ENCODE assay signal across 21 cellular contexts in genomic region chr2:196533998-196534397, GRCh38. TPM values are rescaled to one million over a fixed set of nuclear protein-coding genes. Genes with fewer than 3 reads are reported as not detected.
DNase-seq lines count a peak whose midpoint lies in the region; ATAC-seq and TF ChIP-seq lines count a peak whose summit lies in the region.
"Had no signal": no experiment of that assay in that cellular context is flagged by ENCODE, and none has a peak within 500 bp of the region (broad histone marks: within the 10 kb centered on the region; RNA-seq: fewer than 3 reads in every experiment).

No MANE protein-coding gene starts in this region.

- H3K4me2 ChIP-seq in MM.1S (ENCODE audit: low read depth, low read length) (peak overlapping the region; percentile 42; the same call in 1 of the 2 replicates), smooth muscle cell (no peak overlapping the region)

- no peak overlapping the region for H3K9ac ChIP-seq in MM.1S (ENCODE audit: low read length)
- H3K9ac ChIP-seq in smooth muscle cell (ENCODE audit: low read depth), result no peak overlapping the region
- H3K9ac ChIP-seq: GM23248 had no signal

- H3K79me2 ChIP-seq in MM.1S (ENCODE audit: low read length) (no peaks in the 10 kb centered on the region), smooth muscle cell (ENCODE audit: low read depth) (peaks cover 33% of the 10 kb centered on the region)

- H3F3A ChIP-seq in MM.1S (ENCODE audit: insufficient read depth, low read length) (0 out of 2 replicates have a peak, but pooled peaks cover 4% of the 10 kb centered on the region), smooth muscle cell (ENCODE audit: low read depth) (no peaks in the 10 kb centered on the region)

- peaks cover 1% of the 10 kb centered on the region for H3K36me3 Mint-ChIP-seq in activated naive CD8-positive, alpha-beta T cell treated with anti-CD3 and anti-CD28 coated beads, Interleukin-2, amount 10 ng/mL, durations not matched to agents 7 days and 5 days
- H3K36me3 Mint-ChIP-seq in activated naive CD8-positive, alpha-beta T cell treated with anti-CD3 and anti-CD28 coated beads for 36 hours, result no peaks in the 10 kb centered on the region
- H3K36me3 Mint-ChIP-seq in nephron (ENCODE audit: low read depth), result no peaks in the 10 kb centered on the region

- H3K27ac Mint-ChIP-seq in activated naive CD8-positive, alpha-beta T cell treated with anti-CD3 and anti-CD28 coated beads, Interleukin-2, amount 10 ng/mL, durations not matched to agents 7 days and 5 days, result no peak overlapping the region
- no peak overlapping the region for H3K27ac Mint-ChIP-seq in activated naive CD8-positive, alpha-beta T cell treated with anti-CD3 and anti-CD28 coated beads for 36 hours
- H3K27ac Mint-ChIP-seq in nephron, result peak overlapping the region in 2 of 3 experiments; percentile 52 to 76
- H3K27ac Mint-ChIP-seq: CD8-positive, alpha-beta memory T cell; H9; HFFc6 had no signal

- peaks cover 18% of the 10 kb centered on the region for H3K4me1 ChIP-seq in MM.1S (ENCODE audit: low read length)
- H3K4me1 ChIP-seq in smooth muscle cell (ENCODE audit: low read depth), result no peaks in the 10 kb centered on the region

- H3K9me3 Mint-ChIP-seq in activated naive CD8-positive, alpha-beta T cell treated with anti-CD3 and anti-CD28 coated beads, Interleukin-2, amount 10 ng/mL, durations not matched to agents 7 days and 5 days, result no peaks in the 10 kb centered on the region
- H3K9me3 Mint-ChIP-seq in activated naive CD8-positive, alpha-beta T cell treated with anti-CD3 and anti-CD28 coated beads for 36 hours, result no peaks in the 10 kb centered on the region
- H3K9me3 Mint-ChIP-seq in nephron, result no peaks in the 10 kb centered on the region
- H3K9me3 Mint-ChIP-seq: CD8-positive, alpha-beta memory T cell; H9; HFFc6 had no signal

- H3K9me2 ChIP-seq in MM.1S (replicated peaks; ENCODE audit: insufficient read depth, low read length), result no peaks in the 10 kb centered on the region

- no peaks in the 10 kb centered on the region for H3K9me3 ChIP-seq in MM.1S (replicated peaks; ENCODE audit: insufficient read depth, low read length)
- H3K9me3 ChIP-seq in smooth muscle cell (replicated peaks; ENCODE audit: low read depth), result no peaks in the 10 kb centered on the region

- H3K27me3 ChIP-seq in MM.1S (replicated peaks; ENCODE audit: insufficient read depth, low read length) (peaks cover 31% of the 10 kb centered on the region), smooth muscle cell (ENCODE audit: low read depth) (no peaks in the 10 kb centered on the region)

- H2AFZ ChIP-seq in MM.1S (ENCODE audit: low read length) (no peak overlapping the region), smooth muscle cell (ENCODE audit: low read depth) (no peak overlapping the region)
- H2AFZ ChIP-seq: GM23248 had no signal

- H3K4me1 Mint-ChIP-seq in activated naive CD8-positive, alpha-beta T cell treated with anti-CD3 and anti-CD28 coated beads, Interleukin-2, amount 10 ng/mL, durations not matched to agents 7 days and 5 days, result peaks cover 20% of the 10 kb centered on the region
- peaks cover 14% of the 10 kb centered on the region for H3K4me1 Mint-ChIP-seq in activated naive CD8-positive, alpha-beta T cell treated with anti-CD3 and anti-CD28 coated beads for 36 hours
- peaks cover 21% of the 10 kb centered on the region for H3K4me1 Mint-ChIP-seq in nephron

- POLR2A ChIA-PET in activated naive CD8-positive, alpha-beta T cell treated with anti-CD3 and anti-CD28 coated beads, Interleukin-2, amount 10 ng/mL, durations not matched to agents 7 days and 5 days (lab: Charles Lee), result no interaction called here

- 82% methylated on average over 2 of the region's 2 CpGs for WGBS in smooth muscle cell (ENCODE audit: low lambda C conversion rate)

- no peak overlapping the region for H3K4me3 ChIP-seq in MM.1S (ENCODE audit: low read length)
- no peak overlapping the region for H3K4me3 ChIP-seq in smooth muscle cell
- H3K4me3 ChIP-seq: GM23248 had no signal

- no peak overlapping the region for H3K27ac ChIP-seq in MM.1S (ENCODE audit: low read length)
- H3K27ac ChIP-seq in smooth muscle cell (ENCODE audit: low read depth), result no peak overlapping the region
- H3K27ac ChIP-seq: C4-2B, GM23248 had no signal

- H3K27me3 Mint-ChIP-seq in activated naive CD8-positive, alpha-beta T cell treated with anti-CD3 and anti-CD28 coated beads, Interleukin-2, amount 10 ng/mL, durations not matched to agents 7 days and 5 days, result peaks cover 19% of the 10 kb centered on the region
- H3K27me3 Mint-ChIP-seq in activated naive CD8-positive, alpha-beta T cell treated with anti-CD3 and anti-CD28 coated beads for 36 hours, result peaks cover 6% of the 10 kb centered on the region
- H3K27me3 Mint-ChIP-seq in nephron (ENCODE audit: low read depth), result no peaks in the 10 kb centered on the region

- no peak for TF ChIP-seq CTCF in MM.1S (IDR thresholded peaks at IDR 0.05; ENCODE audit: low read length)
- no peak for TF ChIP-seq CTCF in nephron (IDR thresholded peaks at IDR 0.05; ENCODE audit: unreplicated experiment in 3 of 3)
- TF ChIP-seq CTCF in smooth muscle cell (IDR thresholded peaks at IDR 0.05; ENCODE audit: borderline replicate concordance, insufficient read depth, poor library complexity, severe bottlenecking), result no peak

- no peak for ATAC-seq in activated naive CD8-positive, alpha-beta T cell treated with anti-CD3 and anti-CD28 coated beads, Interleukin-2, amount 10 ng/mL, durations not matched to agents 7 days and 5 days (ENCODE audit: low read depth)
- ATAC-seq in HG02852 (IDR thresholded peaks at IDR 0.05; ENCODE audit: unreplicated experiment), result peak; percentile 37
- ATAC-seq: Right ventricle myocardium inferior had no signal

- H4K20me1 ChIP-seq in MM.1S (ENCODE audit: insufficient read depth, low read length) (no peaks in the 10 kb centered on the region), smooth muscle cell (ENCODE audit: low read depth) (peaks cover 10% of the 10 kb centered on the region)

- peak overlapping the region; percentile 53 for H3K4me3 Mint-ChIP-seq in activated naive CD8-positive, alpha-beta T cell treated with anti-CD3 and anti-CD28 coated beads, Interleukin-2, amount 10 ng/mL, durations not matched to agents 7 days and 5 days
- H3K4me3 Mint-ChIP-seq in activated naive CD8-positive, alpha-beta T cell treated with anti-CD3 and anti-CD28 coated beads for 36 hours, result no peak overlapping the region
- H3K4me3 Mint-ChIP-seq in nephron, result no peak overlapping the region
- H3K4me3 Mint-ChIP-seq: CD8-positive, alpha-beta memory T cell; H9; HFFc6; IgD-negative memory B cell had no signal

- intact Hi-C loops in posterior cingulate gyrus (cut with DNase I), result no loop called here

- no peak for DNase-seq in activated naive CD8-positive, alpha-beta T cell treated with anti-CD3 and anti-CD28 coated beads, Interleukin-2, amount 10 ng/mL, durations not matched to agents 7 days and 5 days
- DNase-seq in activated naive CD8-positive, alpha-beta T cell treated with anti-CD3 and anti-CD28 coated beads for 36 hours, result no peak
- DNase-seq in MM.1S (peak; percentile 50), posterior cingulate gyrus (no peak), smooth muscle cell (lab: John Stamatoyannopoulos, UW; ENCODE audit: unreplicated experiment) (no peak)
- DNase-seq: Calu3; CD8-positive, alpha-beta memory T cell; DMS153; GM23248; H9; HFFc6; MV-4-11; NCI-H1105 treated with DMSO at 0.1 percent for 48 hours; NCI-H2029 treated with DMSO at 0.1 percent for 48 hours; NCI-H526 treated with DMSO at 0.1 percent for 48 hours had no signal

- H3K36me3 ChIP-seq in MM.1S (replicated peaks; ENCODE audit: insufficient read depth, low read length) (no peaks in the 10 kb centered on the region), smooth muscle cell (ENCODE audit: low read depth) (no peaks in the 10 kb centered on the region)

RNA-seq across cellular contexts. Expression of gene HECW2, which starts 59.4 kb away (rescaled TPM):
- under 1 TPM; 0.82 to 0.86 TPM for total RNA-seq in activated naive CD8-positive, alpha-beta T cell treated with anti-CD3 and anti-CD28 coated beads, Interleukin-2, amount 10 ng/mL, durations not matched to agents 7 days and 5 days
- total RNA-seq in activated naive CD8-positive, alpha-beta T cell treated with anti-CD3 and anti-CD28 coated beads for 36 hours, result 1 to 10 TPM; 1.3 to 1.8 TPM
- 11.0 and 15.0 TPM in 2 replicates for total RNA-seq in smooth muscle cell
- polyA plus RNA-seq in smooth muscle cell, result 3.5 and 3.9 TPM in 2 replicates
- total RNA-seq: G401 had no signal
- polyA plus RNA-seq: CD8-positive, alpha-beta memory T cell had no signal

Comparison
In these comparisons a context has a peak if more than half of its experiments do, and no peak if none do; other contexts are left out.
1. H3K27ac Mint-ChIP-seq: peak in nephron (2 of 3); none in activated naive CD8-positive, alpha-beta T cell treated with anti-CD3 and anti-CD28 coated beads, Interleukin-2, amount 10 ng/mL, durations not matched to agents 7 days and 5 days (single experiment) and activated naive CD8-positive, alpha-beta T cell treated with anti-CD3 and anti-CD28 coated beads for 36 hours (single experiment).